ENCODE assay signal across 20 cellular contexts in the genomic region with DNA sequence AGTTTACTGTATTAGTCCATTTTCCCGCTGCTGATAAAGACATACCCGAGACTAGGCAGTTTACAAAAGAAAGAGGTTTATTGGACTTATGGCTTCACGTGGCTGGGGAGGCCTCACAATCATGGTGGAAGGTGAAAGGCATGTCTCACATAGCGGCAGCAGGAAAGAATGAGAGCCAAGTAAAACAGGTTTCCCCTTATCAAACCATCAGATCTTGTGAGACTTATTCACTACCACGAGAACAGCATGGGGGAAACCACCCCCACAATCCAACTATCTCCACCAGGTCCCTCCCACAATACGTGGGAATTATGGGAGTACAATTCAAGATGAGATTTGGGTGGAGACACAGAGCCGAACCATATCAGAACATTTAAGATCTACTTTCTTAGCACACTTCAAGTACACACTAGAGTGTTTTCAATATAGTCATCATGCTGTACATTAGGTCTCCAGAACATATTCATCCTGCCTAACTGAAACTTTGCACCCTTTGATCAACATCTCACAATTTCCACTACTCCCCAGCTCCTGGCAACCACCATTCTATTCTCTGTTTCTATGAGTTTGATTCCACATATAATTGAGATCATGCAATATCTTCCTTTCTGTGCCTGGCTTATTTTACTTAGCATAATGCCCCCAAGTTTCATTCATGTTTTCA.
A peak's percentile ranks its signal among the peaks of the same experiment; 100 is the strongest.
DNase-seq lines count a peak whose midpoint lies in the region; ATAC-seq, FAIRE-seq and TF ChIP-seq lines count a peak whose summit lies in the region.
"Had no signal": no experiment of that assay in that cellular context is flagged by ENCODE, and none has a peak within 500 bp of the region (broad histone marks: within the 10 kb centered on the region; RNA-seq: fewer than 3 reads in every experiment).

No MANE protein-coding gene starts in this region.

- H3K9me3 Mint-ChIP-seq in activated T-cell treated with anti-CD3 and anti-CD28 coated beads, Interleukin-2, amount 50 U/mL, for 4 hours = peaks cover 4% of the 10 kb centered on the region
- H3K9me3 Mint-ChIP-seq in activated naive CD8-positive, alpha-beta T cell treated with anti-CD3 and anti-CD28 coated beads, Interleukin-2, amount 50 U/mL, for 24 hours = peaks cover 20% of the 10 kb centered on the region
- H3K9me3 Mint-ChIP-seq: CD4-positive, alpha-beta T cell had no signal

- H3K9ac ChIP-seq in endothelial cell of umbilical vein (replicated peaks; ENCODE audit: extremely low read depth, insufficient read depth, low read length) = no peak overlapping the region

- no peaks in the 10 kb centered on the region for H3K9me1 ChIP-seq in endothelial cell of umbilical vein (replicated peaks; ENCODE audit: control insufficient read depth, extremely low read depth, insufficient read depth, low read length)

- dilution Hi-C loops in endothelial cell of umbilical vein (cut with MboI; ENCODE audit: extremely low pct_ligation_motif_present, low sequenced_read_pairs) = no loop called here

- peaks cover 3% of the 10 kb centered on the region for H4K20me1 ChIP-seq in endothelial cell of umbilical vein (replicated peaks; ENCODE audit: control insufficient read depth, extremely low read depth, insufficient read depth, low read length)

- H3K27ac Mint-ChIP-seq in activated naive CD8-positive, alpha-beta T cell treated with anti-CD3 and anti-CD28 coated beads, Interleukin-2, amount 50 U/mL, for 24 hours = peak overlapping the region; percentile 50
- H3K27ac Mint-ChIP-seq: CD4-positive, alpha-beta T cell; HFFc6 had no signal

- H3K27ac ChIP-seq in endothelial cell of umbilical vein (ENCODE audit: insufficient read depth, low read depth, low read length) = no peak overlapping the region
- H3K27ac ChIP-seq: A549, C4-2B had no signal

- no peaks in the 10 kb centered on the region for H3K36me3 Mint-ChIP-seq in activated T-cell treated with anti-CD3 and anti-CD28 coated beads, Interleukin-2, amount 50 U/mL, for 4 hours (ENCODE audit: insufficient read depth)
- no peaks in the 10 kb centered on the region for H3K36me3 Mint-ChIP-seq in activated naive CD8-positive, alpha-beta T cell treated with anti-CD3 and anti-CD28 coated beads, Interleukin-2, amount 50 U/mL, for 24 hours (ENCODE audit: low read depth)

- no peak overlapping the region for H2AFZ ChIP-seq in endothelial cell of umbilical vein (ENCODE audit: low read depth, low read length)

- POLR2A ChIA-PET in endothelial cell of umbilical vein (lab: Charles Lee) = no interaction called here

- H3K36me3 ChIP-seq in endothelial cell of umbilical vein (ENCODE audit: control insufficient read depth in 2 of 2, extremely low read depth in 1 of 2, insufficient read depth in 2 of 2, low read length in 2 of 2) = peaks cover 0 to 2% of the 10 kb centered on the region in 2 experiments

- H3K4me2 ChIP-seq in endothelial cell of umbilical vein (ENCODE audit: insufficient read depth, low read length) = no peak overlapping the region
- H3K4me2 ChIP-seq: A549 had no signal

- peaks cover 98% of the 10 kb centered on the region for H3K79me2 ChIP-seq in endothelial cell of umbilical vein (ENCODE audit: control insufficient read depth, insufficient read depth, low read length)

- intact Hi-C loops in endothelial cell of umbilical vein (cut with micrococcal nuclease) = no loop called here

- TF ChIP-seq POLR2A in endothelial cell of umbilical vein (IDR thresholded peaks at IDR 0.05; ENCODE audit: low read depth, low read length) = no peak

- H3K4me1 ChIP-seq in endothelial cell of umbilical vein (ENCODE audit: control insufficient read depth, extremely low read depth, insufficient read depth, low read length) = peaks cover 21% of the 10 kb centered on the region
- H3K4me1 ChIP-seq: A549, Caco-2 had no signal

- peak; percentile 30 to 32 for ATAC-seq in activated T-cell treated with anti-CD3 and anti-CD28 coated beads, Interleukin-2, amount 50 U/mL, for 4 hours
- peak; percentile 68 for ATAC-seq in activated naive CD8-positive, alpha-beta T cell treated with anti-CD3 and anti-CD28 coated beads, Interleukin-2, amount 50 U/mL, for 24 hours
- no peak for ATAC-seq in left lobe of liver
- ATAC-seq: A549, HCT116 had no signal

- TF ChIP-seq CTCF in endothelial cell of umbilical vein (IDR thresholded peaks at IDR 0.05; ENCODE audit: extremely low read depth in 1 of 2, insufficient read depth in 1 of 2, low read depth in 1 of 2, low read length in 2 of 2) (no peak), GM13976 (IDR thresholded peaks at IDR 0.05; ENCODE audit: borderline replicate concordance, control extremely low read depth, extremely low read depth, insufficient read depth, missing control alignments) (no peak)

- H3K27me3 ChIP-seq in endothelial cell of umbilical vein (ENCODE audit: control insufficient read depth in 2 of 2, insufficient read depth in 2 of 2, low read length in 2 of 2) = no peaks in the 10 kb centered on the region

- CTCF ChIA-PET in endothelial cell of umbilical vein (lab: Charles Lee) = interaction anchor here (1.9 kb wide), 1 partner anchor 19 kb away, joined by 7 read pairs; no protein-coding TSS in a partner anchor

- DNase-seq in activated T-cell treated with anti-CD3 and anti-CD28 coated beads, Interleukin-2, amount 50 U/mL, for 4 hours = no peak
- DNase-seq in activated T-cell treated with anti-CD3 and anti-CD28 coated beads for 4 hours = no peak
- DNase-seq in HT1080 (ENCODE audit: low read depth) = peak; percentile 6
- no peak for DNase-seq in activated naive CD8-positive, alpha-beta T cell treated with anti-CD3 and anti-CD28 coated beads, Interleukin-2, amount 50 U/mL, for 24 hours
- DNase-seq in endothelial cell of umbilical vein (ENCODE audit: low read depth, low spot score) = no peak
- no peak for DNase-seq in GM13976 (ENCODE audit: low spot score)
- DNase-seq in HUDEP-2 (lab: John Stamatoyannopoulos, UW; ENCODE audit: unreplicated experiment in 76 of 76) = no peak
- no peak for DNase-seq in left lobe of liver (ENCODE audit: low spot score)
- DNase-seq: AML-193; Caco-2; CD4-positive, alpha-beta T cell; GOT3; H7; HFFc6 had no signal

- H3K4me3 ChIP-seq in endothelial cell of umbilical vein (replicated peaks in 1 of 3; ENCODE audit: insufficient read depth in 1 of 3, low read depth in 1 of 3, low read length in 3 of 3) = no peak overlapping the region
- H3K4me3 ChIP-seq: A549 had no signal

- no peaks in the 10 kb centered on the region for H3K9me3 ChIP-seq in endothelial cell of umbilical vein (replicated peaks; ENCODE audit: control insufficient read depth, insufficient read depth, low read length)
- H3K9me3 ChIP-seq: A549, Caco-2 had no signal

- H3K4me3 Mint-ChIP-seq in activated T-cell treated with anti-CD3 and anti-CD28 coated beads, Interleukin-2, amount 50 U/mL, for 4 hours = no peak overlapping the region
- H3K4me3 Mint-ChIP-seq in activated naive CD8-positive, alpha-beta T cell treated with anti-CD3 and anti-CD28 coated beads, Interleukin-2, amount 50 U/mL, for 24 hours = no peak overlapping the region
- H3K4me3 Mint-ChIP-seq: CD4-positive, alpha-beta T cell; HFFc6 had no signal

- no peaks in the 10 kb centered on the region for H3K27me3 Mint-ChIP-seq in activated T-cell treated with anti-CD3 and anti-CD28 coated beads, Interleukin-2, amount 50 U/mL, for 4 hours (ENCODE audit: low read depth)
- no peaks in the 10 kb centered on the region for H3K27me3 Mint-ChIP-seq in activated naive CD8-positive, alpha-beta T cell treated with anti-CD3 and anti-CD28 coated beads, Interleukin-2, amount 50 U/mL, for 24 hours
- H3K27me3 Mint-ChIP-seq: CD4-positive, alpha-beta T cell had no signal

- no TSS peak for BruUV-seq in endothelial cell of umbilical vein (replicated peaks; lab: Mats Ljungman, UMichigan)

- in situ Hi-C loops in GM13976 (cut with MboI; ENCODE audit: low sequenced_read_pairs, unreplicated experiment) = no loop called here

- no peaks in the 10 kb centered on the region for H3K4me1 Mint-ChIP-seq in activated T-cell treated with anti-CD3 and anti-CD28 coated beads, Interleukin-2, amount 50 U/mL, for 4 hours (ENCODE audit: low read depth)
- peaks cover 7% of the 10 kb centered on the region for H3K4me1 Mint-ChIP-seq in activated naive CD8-positive, alpha-beta T cell treated with anti-CD3 and anti-CD28 coated beads, Interleukin-2, amount 50 U/mL, for 24 hours

- no peak for FAIRE-seq in endothelial cell of umbilical vein (lab: Jason Lieb, UNC)
- FAIRE-seq: A549, D721Med, GM12891, GM18507 had no signal

TF ChIP-seq in endothelial cell of umbilical vein, 7 proteins besides CTCF, POLR2A, EP300 and RAD21:
- TF ChIP-seq GATA2 (IDR thresholded peaks at IDR 0.05; ENCODE audit: insufficient read depth, insufficient read length, low read depth, low read length) = peak; percentile 62
- no peak for TF ChIP-seq JUN (IDR thresholded peaks at IDR 0.05; ENCODE audit: borderline replicate concordance, insufficient read depth, insufficient read length, low read depth)
